ENCODE assay signal across 9 cellular contexts in genomic region chr6:155495011-155495768, GRCh38. TPM values are rescaled to one million over a fixed set of nuclear protein-coding genes. Genes with fewer than 3 reads are reported as not detected.
DNase-seq lines count a peak whose midpoint lies in the region; TF ChIP-seq lines count a peak whose summit lies in the region.
"Had no signal": no experiment of that assay in that cellular context is flagged by ENCODE, and none has a peak within 500 bp of the region (broad histone marks: within the 10 kb centered on the region; RNA-seq: fewer than 3 reads in every experiment).

No MANE protein-coding gene starts in this region.

- H3K4me3 ChIP-seq in epithelial cell of esophagus (ENCODE audit: low read length) (no peak overlapping the region), neural cell (ENCODE audit: low read length) (no peak overlapping the region)

- no peak overlapping the region for H3K9ac ChIP-seq in neural cell (ENCODE audit: low read length)

- H2AFZ ChIP-seq in neural cell (ENCODE audit: low read depth, low read length), result no peak overlapping the region

- H3K79me2 ChIP-seq in neural cell (replicated peaks; ENCODE audit: insufficient read depth, low read length), result no peaks in the 10 kb centered on the region

- no peak overlapping the region for H3K4me3 Mint-ChIP-seq in Calu3 (ENCODE audit: low read depth, unreplicated experiment)
- H3K4me3 Mint-ChIP-seq: dendritic cell treated with granulocyte-macrophage colony-stimulating factor and Interleukin-4, amounts not matched to agents 40 ng/mL and 50 ng/mL, for 4 days had no signal

- H3K9me3 Mint-ChIP-seq in Calu3 (ENCODE audit: low read depth, unreplicated experiment), result no peaks in the 10 kb centered on the region
- H3K9me3 Mint-ChIP-seq: dendritic cell treated with granulocyte-macrophage colony-stimulating factor and Interleukin-4, amounts not matched to agents 40 ng/mL and 50 ng/mL, for 4 days had no signal

- H4K20me1 ChIP-seq in neural cell (ENCODE audit: insufficient read depth), result no peaks in the 10 kb centered on the region

- no peaks in the 10 kb centered on the region for H3K36me3 ChIP-seq in neural cell (ENCODE audit: insufficient read depth, low read length)

- H3K4me2 ChIP-seq in neural cell (ENCODE audit: low read length), result no peak overlapping the region

- no peaks in the 10 kb centered on the region for H3K27me3 ChIP-seq in neural cell (ENCODE audit: insufficient read depth, low read depth, low read length)

- CTCF ChIA-PET in Calu3 (lab: Charles Lee), result no interaction called here

- peaks cover 5% of the 10 kb centered on the region for H3K36me3 Mint-ChIP-seq in Calu3 (ENCODE audit: insufficient read depth, unreplicated experiment)

- no peak for DNase-seq in Calu3
- DNase-seq in NCI-H69 (lab: John Stamatoyannopoulos, UW), result peak; percentile 52
- DNase-seq in epithelial cell of esophagus (ENCODE audit: low read depth), result peak; percentile 19
- no peak for DNase-seq in GDM1 (lab: John Stamatoyannopoulos, UW)
- no peak for DNase-seq in occipital lobe (lab: John Stamatoyannopoulos, UW)
- no peak for DNase-seq in AML-193 (lab: John Stamatoyannopoulos, UW)
- no peak for DNase-seq in activated CD4-positive, alpha-beta T cell treated with anti-CD3 and anti-CD28 coated beads, Interleukin-2, amount 50 U/mL, for 4 hours

- H3F3A ChIP-seq in neural cell (ENCODE audit: insufficient read depth, low read length, poor library complexity, severe bottlenecking), result peaks cover 5% of the 10 kb centered on the region

- no TSS peak for BruUV-seq in Calu3 (replicated peaks; lab: Mats Ljungman, UMichigan)

- H3K27ac Mint-ChIP-seq in Calu3 (ENCODE audit: unreplicated experiment), result peak overlapping the region; percentile 82
- H3K27ac Mint-ChIP-seq: dendritic cell treated with granulocyte-macrophage colony-stimulating factor and Interleukin-4, amounts not matched to agents 40 ng/mL and 50 ng/mL, for 4 days had no signal

- TF ChIP-seq EP300 in neural cell (conservative IDR thresholded peaks at IDR 0.05; ENCODE audit: poor library complexity, severe bottlenecking), result no peak

- no peaks in the 10 kb centered on the region for H3K27me3 Mint-ChIP-seq in Calu3 (ENCODE audit: unreplicated experiment)
- H3K27me3 Mint-ChIP-seq: dendritic cell treated with granulocyte-macrophage colony-stimulating factor and Interleukin-4, amounts not matched to agents 40 ng/mL and 50 ng/mL, for 4 days had no signal

- H3K4me1 Mint-ChIP-seq in Calu3 (ENCODE audit: low read depth, unreplicated experiment), result peaks cover 30% of the 10 kb centered on the region

- TF ChIP-seq CTCF in Calu3 (IDR thresholded peaks at IDR 0.05; ENCODE audit: unreplicated experiment) (no peak), epithelial cell of esophagus (IDR thresholded peaks at IDR 0.05; ENCODE audit: insufficient read depth, low read depth, low read length, missing control alignments) (peak; percentile 5), neural cell (IDR thresholded peaks at IDR 0.05; ENCODE audit: poor library complexity, severe bottlenecking) (peak; percentile 35)

- no peaks in the 10 kb centered on the region for H3K9me3 ChIP-seq in neural cell (ENCODE audit: low read length)

- no peaks in the 10 kb centered on the region for H3K9me2 ChIP-seq in neural cell (ENCODE audit: insufficient read depth, low read length)

- peak; percentile 52 for TF ChIP-seq RAD21 in neural cell (conservative IDR thresholded peaks at IDR 0.05)

- intact Hi-C loops in Calu3 (cut with micrococcal nuclease; ENCODE audit: unreplicated experiment), result loop anchor here (10.0 kb wide), 1 partner anchor 170 kb away; no protein-coding TSS in a partner anchor

- H3K27ac ChIP-seq in neural cell (ENCODE audit: low read length), result no peak overlapping the region

TF ChIP-seq in neural cell, 6 proteins besides CTCF, POLR2A, EP300 and RAD21:
- TF ChIP-seq EZH2 (IDR thresholded peaks at IDR 0.05; ENCODE audit: borderline replicate concordance, insufficient read depth, low read length, poor library complexity, severe bottlenecking) (no peak), SMC3 (conservative IDR thresholded peaks at IDR 0.05; ENCODE audit: poor library complexity) (peak; percentile 54)

RNA-seq across cellular contexts. Expression of gene NOX3, which starts 39.6 kb away (rescaled TPM):
- not detected in 2 replicates for total RNA-seq in Calu3 (2022)
- 0.11 TPM in 1 of 2 replicates, not detected in the other for polyA plus RNA-seq in neural cell
- polyA minus RNA-seq in neural cell, result not detected in 2 replicates
- not detected for total RNA-seq in occipital lobe

Comparison
In these comparisons a context has a peak if more than half of its experiments do, and no peak if none do; other contexts are left out.
1. DNase-seq: peak in NCI-H69 (single experiment) and epithelial cell of esophagus (single experiment); none in Calu3 (single experiment), GDM1 (single experiment), occipital lobe (single experiment), AML-193 (0 of 2) and activated CD4-positive, alpha-beta T cell treated with anti-CD3 and anti-CD28 coated beads, Interleukin-2, amount 50 U/mL, for 4 hours (0 of 2).